Comparison of ENCODE assay signal across 8 cellular contexts in the genomic region with DNA sequence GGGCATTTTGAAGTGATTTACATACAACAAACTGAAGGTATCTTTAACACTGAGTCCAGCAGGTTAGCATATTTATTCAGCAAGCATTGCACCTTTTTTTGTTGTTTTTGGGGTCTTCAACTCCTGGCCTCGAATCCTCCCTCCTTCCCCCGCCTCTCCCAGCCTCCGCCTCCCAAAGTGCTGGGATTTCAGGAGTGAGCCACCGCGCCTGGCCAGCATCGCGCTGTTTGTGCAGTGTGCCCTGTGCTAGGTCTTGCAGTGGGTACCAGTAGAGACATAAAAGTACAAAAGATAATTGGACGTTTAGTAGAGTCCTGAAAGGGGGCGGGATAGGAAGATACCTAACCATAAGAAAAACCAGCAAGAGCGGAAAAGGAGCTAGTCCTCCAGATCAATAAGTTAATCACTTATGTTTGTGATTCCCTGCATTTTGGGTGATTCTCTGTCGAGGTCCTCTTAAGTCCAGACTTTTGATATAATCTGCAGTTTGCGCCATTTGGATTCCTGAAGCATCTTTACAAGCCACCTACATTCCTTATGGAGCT.
DNase-seq lines count a peak whose midpoint lies in the region; ATAC-seq and TF ChIP-seq lines count a peak whose summit lies in the region.

No MANE protein-coding gene starts in this region.

- H3K9ac ChIP-seq in muscle layer of colon (ENCODE audit: low read length) (no peak overlapping the region), PC-3 (ENCODE audit: low read length) (no peak overlapping the region)

- no peaks in the 10 kb centered on the region for H3K79me2 ChIP-seq in PC-3 (ENCODE audit: low read length)

- BruUV-seq in MCF 10A (replicated peaks; lab: Mats Ljungman, UMichigan): no TSS peak
- no TSS peak for BruUV-seq in PC-3 (replicated peaks; lab: Mats Ljungman, UMichigan)

- peak overlapping the region; percentile 75 for H3K4me3 ChIP-seq in AG04450 (ENCODE audit: low read depth, low read length)
- H3K4me3 ChIP-seq in muscle layer of colon (ENCODE audit: low read depth in 1 of 2, low read length in 2 of 2): peak overlapping the region; percentile 39 to 67
- no peak overlapping the region for H3K4me3 ChIP-seq in PC-3 (ENCODE audit: low read length)

- CTCF ChIA-PET in AG04450 (lab: Charles Lee) (interaction anchor here (0.6 to 0.9 kb wide), 2 partner anchors 10 to 71 kb away, joined by 3 to 4 read pairs; no protein-coding TSS in a partner anchor), MCF 10A (lab: Yijun Ruan, JAX) (interaction anchor here (0.7 to 1.6 kb wide), 3 partner anchors 12 to 100 kb away, joined by 3 to 6 read pairs (median 4); no protein-coding TSS in a partner anchor), PC-3 (lab: Charles Lee) (no interaction called here)

- H3F3A ChIP-seq in PC-3 (ENCODE audit: low read length, unreplicated experiment): no peaks in the 10 kb centered on the region

- no peak overlapping the region for H3K4me2 ChIP-seq in PC-3 (ENCODE audit: low read length)

- H3K4me1 ChIP-seq in muscle layer of colon (ENCODE audit: insufficient read depth, low read length): peaks cover 23% of the 10 kb centered on the region
- H3K4me1 ChIP-seq in PC-3 (ENCODE audit: insufficient read depth, low read length): peaks cover 1% of the 10 kb centered on the region; the same call in 1 of the 2 replicates

- H3K4me3 Mint-ChIP-seq in IgD-negative memory B cell (peak overlapping the region; percentile 88 to 98 (median 93)), MCF 10A (ENCODE audit: unreplicated experiment) (peak overlapping the region; percentile 98)

- H3K27ac Mint-ChIP-seq in IgD-negative memory B cell (peak overlapping the region; percentile 81 to 96 (median 82)), MCF 10A (ENCODE audit: low read depth, unreplicated experiment) (no peak overlapping the region)

- H3K9me2 ChIP-seq in PC-3 (replicated peaks; ENCODE audit: low read length): no peaks in the 10 kb centered on the region

- no peak overlapping the region for H2AFZ ChIP-seq in PC-3 (ENCODE audit: low read length)

- H4K20me1 ChIP-seq in PC-3 (ENCODE audit: low read length): no peaks in the 10 kb centered on the region

- H3K27me3 ChIP-seq in AG04450 (ENCODE audit: control insufficient read depth, insufficient read depth, low read length): no peaks in the 10 kb centered on the region
- no peaks in the 10 kb centered on the region for H3K27me3 ChIP-seq in muscle layer of colon (ENCODE audit: control insufficient read depth in 1 of 2, insufficient read depth in 2 of 2, low read length in 2 of 2)
- no peaks in the 10 kb centered on the region for H3K27me3 ChIP-seq in PC-3 (ENCODE audit: low read length)

- intact Hi-C loops in MCF 10A (cut with micrococcal nuclease) (loop anchor here (1.0 kb wide), 1 partner anchor 41 kb away; no protein-coding TSS in a partner anchor), PC-3 (cut with micrococcal nuclease) (no loop called here)

- peaks cover 35 to 43% (median 36%) of the 10 kb centered on the region in 3 donors for H3K4me1 Mint-ChIP-seq in IgD-negative memory B cell
- H3K4me1 Mint-ChIP-seq in MCF 10A (ENCODE audit: insufficient read depth, unreplicated experiment): peaks cover 27% of the 10 kb centered on the region

- no peak for ATAC-seq in PC-3

- H3K36me3 Mint-ChIP-seq in IgD-negative memory B cell (peaks cover 3% of the 10 kb centered on the region), MCF 10A (ENCODE audit: insufficient read depth, unreplicated experiment) (peaks cover 10% of the 10 kb centered on the region)

- no peak overlapping the region for H3K27ac ChIP-seq in AG04450 (ENCODE audit: low read depth, low read length)
- no peak overlapping the region for H3K27ac ChIP-seq in muscle layer of colon (ENCODE audit: low read depth, low read length)
- H3K27ac ChIP-seq in PC-3 (ENCODE audit: low read length): no peak overlapping the region

- H3K9me3 ChIP-seq in AG04450 (ENCODE audit: control insufficient read depth, insufficient read depth, low read length) (no peaks in the 10 kb centered on the region; the same call in 1 of the 2 replicates), muscle layer of colon (ENCODE audit: low read length) (no peaks in the 10 kb centered on the region), PC-3 (ENCODE audit: low read length) (no peaks in the 10 kb centered on the region)

- H3K27me3 Mint-ChIP-seq in IgD-negative memory B cell: no peaks in the 10 kb centered on the region
- H3K27me3 Mint-ChIP-seq in MCF 10A (ENCODE audit: insufficient read depth, unreplicated experiment): no peaks in the 10 kb centered on the region

- no peak for TF ChIP-seq CTCF in AG04450 (IDR thresholded peaks at IDR 0.05; ENCODE audit: low read depth, low read length)
- no peak for TF ChIP-seq CTCF in MCF 10A (IDR thresholded peaks at IDR 0.05; ENCODE audit: unreplicated experiment)
- no peak for TF ChIP-seq CTCF in PC-3 (conservative IDR thresholded peaks at IDR 0.05; ENCODE audit: low read depth, low read length)

- no peaks in the 10 kb centered on the region for H3K36me3 ChIP-seq in muscle layer of colon (ENCODE audit: insufficient read depth, low read length)
- H3K36me3 ChIP-seq in PC-3 (ENCODE audit: low read depth, low read length): no peaks in the 10 kb centered on the region

- H3K9me3 Mint-ChIP-seq in IgD-negative memory B cell: no peaks in the 10 kb centered on the region
- no peaks in the 10 kb centered on the region for H3K9me3 Mint-ChIP-seq in MCF 10A (ENCODE audit: unreplicated experiment)

- POLR2A ChIA-PET in AG04450 (lab: Yijun Ruan, JAX): interaction anchor here (1.0 kb wide), 1 partner anchor 104 kb away, joined by 3 read pairs; no protein-coding TSS in a partner anchor
- POLR2A ChIA-PET in MCF 10A (lab: Yijun Ruan, JAX): interaction anchor here (0.6 to 9.1 kb wide), 24 partner anchors 9 to 210 kb away, joined by 3 to 92 read pairs (median 4); partner anchors contain the start of gene EPS15
- POLR2A ChIA-PET in PC-3 (lab: Charles Lee; ENCODE audit: unreplicated experiment): no interaction called here

- DNase-seq in AG04450 (ENCODE audit: low read depth, low spot score): no peak
- no peak for DNase-seq in MCF 10A (ENCODE audit: unreplicated experiment)
- DNase-seq in H4 (ENCODE audit: low spot score): no peak
- no peak for DNase-seq in NCI-H2171 treated with DMSO at 0.1 percent for 48 hours (lab: John Stamatoyannopoulos, UW)
- no peak for DNase-seq in NCI-H1048 (lab: John Stamatoyannopoulos, UW)
- DNase-seq in PC-3: no peak
